8 cellular contexts compared by ENCODE assay signal in genomic region chr20:62066983-62067433, GRCh38. TPM values are rescaled to one million over a fixed set of nuclear protein-coding genes. Genes with fewer than 3 reads are reported as not detected.
A peak's percentile ranks its signal among the peaks of the same experiment; 100 is the strongest.
DNase-seq lines count a peak whose midpoint lies in the region; ATAC-seq and TF ChIP-seq lines count a peak whose summit lies in the region.

No MANE protein-coding gene starts in this region.

- TF ChIP-seq CTCF in CD8-positive, alpha-beta T cell (IDR thresholded peaks at IDR 0.05) = no peak
- TF ChIP-seq CTCF in astrocyte of the cerebellum (IDR thresholded peaks at IDR 0.05; ENCODE audit: low read depth, low read length, missing control alignments) = no peak

- peak overlapping the region; percentile 95 for H3K27ac Mint-ChIP-seq in CD8-positive, alpha-beta T cell

- peak overlapping the region; percentile 70 for H3K4me3 ChIP-seq in CD8-positive, alpha-beta T cell (ENCODE audit: low read depth, low read length)
- H3K4me3 ChIP-seq in HUES6 (ENCODE audit: low read depth, low read length) (peak overlapping the region; percentile 64), astrocyte of the cerebellum (ENCODE audit: low read depth, low read length) (peak overlapping the region; percentile 58)

- H3K4me1 Mint-ChIP-seq in CD8-positive, alpha-beta T cell (ENCODE audit: low read depth) = peaks cover 40% of the 10 kb centered on the region

- H3K9me3 Mint-ChIP-seq in CD8-positive, alpha-beta T cell = no peaks in the 10 kb centered on the region

- peak overlapping the region; percentile 74 for H3K27ac ChIP-seq in CD8-positive, alpha-beta T cell (ENCODE audit: low read depth, low read length)
- H3K27ac ChIP-seq in HUES6 (ENCODE audit: low read depth, low read length) = peak overlapping the region; percentile 3; the same call in 1 of the 2 replicates

- POLR2A ChIA-PET in CD8-positive, alpha-beta T cell (lab: Charles Lee) = interaction anchor here (0.7 to 4.3 kb wide), 14 partner anchors 20 to 76 kb away, joined by 3 to 63 read pairs (median 6); partner anchors contain the start of genes LSM14B, PSMA7 and SS18L1

- in situ Hi-C loops in astrocyte of the cerebellum (cut with HindIII; ENCODE audit: low sequenced_read_pairs) = no loop called here

- H3K27me3 Mint-ChIP-seq in CD8-positive, alpha-beta T cell (ENCODE audit: low read depth) = no peaks in the 10 kb centered on the region

- no peaks in the 10 kb centered on the region for H3K27me3 ChIP-seq in CD8-positive, alpha-beta T cell (ENCODE audit: insufficient read depth, low read length)
- no peaks in the 10 kb centered on the region for H3K27me3 ChIP-seq in HUES6 (ENCODE audit: control insufficient read depth, insufficient read depth, low read length)

- no peaks in the 10 kb centered on the region for H3K9me3 ChIP-seq in CD8-positive, alpha-beta T cell (ENCODE audit: low read length)
- no peaks in the 10 kb centered on the region for H3K9me3 ChIP-seq in HUES6 (ENCODE audit: control insufficient read depth, insufficient read depth, low read depth, low read length)

- H3K36me3 Mint-ChIP-seq in CD8-positive, alpha-beta T cell = peaks cover 5% of the 10 kb centered on the region

- peak overlapping the region; percentile 90 for H3K4me3 Mint-ChIP-seq in CD8-positive, alpha-beta T cell

- intact Hi-C loops in CD8-positive, alpha-beta T cell (cut with DNase I, micrococcal nuclease) = loop anchor here (1.0 to 5.0 kb wide), 8 partner anchors 40 to 320 kb away; partner anchors contain the start of genes LSM14B (in 2 of the 2), ADRM1 (in 1 of the 2), MTG2 (in 1 of the 2) and PSMA7 (in 1 of the 2)

- peak overlapping the region; percentile 86 for H3K9ac ChIP-seq in HUES6 (ENCODE audit: low read length)

- CTCF ChIA-PET in CD8-positive, alpha-beta T cell (lab: Charles Lee) = interaction anchor here (0.6 to 2.8 kb wide), 9 partner anchors 41 to 920 kb away, joined by 3 to 12 read pairs (median 3); no protein-coding TSS in a partner anchor

- peaks cover 37% of the 10 kb centered on the region for H3K4me1 ChIP-seq in CD8-positive, alpha-beta T cell (ENCODE audit: insufficient read depth, low read length)
- peaks cover 24% of the 10 kb centered on the region for H3K4me1 ChIP-seq in HUES6 (ENCODE audit: control insufficient read depth, insufficient read depth, low read length)

- peak in 3 of 7 experiments; percentile 14 to 36 (median 28) for DNase-seq in CD8-positive, alpha-beta T cell
- DNase-seq in astrocyte of the cerebellum (ENCODE audit: low read depth) (no peak), iPS-NIHi7 (ENCODE audit: extremely low spot score) (peak; percentile 66), COLO829 (ENCODE audit: low spot score) (no peak)
- peak; percentile 10 for DNase-seq in stimulated activated CD4-positive, alpha-beta T cell treated with anti-CD3 and anti-CD28 coated beads, Interleukin-4, amount 100 ng/mL, for 1 hour
- DNase-seq in stimulated activated naive CD4-positive, alpha-beta T cell treated with Interleukin-2 at 50 U/mL for 16 hours (lab: John Stamatoyannopoulos, UW) = no peak

- ATAC-seq in CD8-positive, alpha-beta T cell = no peak
- ATAC-seq in GM21528 (IDR thresholded peaks at IDR 0.05; ENCODE audit: low FRiP score, unreplicated experiment) = no peak

- H3K36me3 ChIP-seq in CD8-positive, alpha-beta T cell (ENCODE audit: insufficient read depth, low read length) = no peaks in the 10 kb centered on the region
- H3K36me3 ChIP-seq in HUES6 (ENCODE audit: control insufficient read depth, insufficient read depth, low read length) = no peaks in the 10 kb centered on the region

RNA-seq across cellular contexts. Expression of gene TAF4, which starts 1.3 kb away (rescaled TPM):
- 10 to 100 TPM in 1 of 2 experiments, 1 to 10 TPM in 1; 9.8 to 14.1 TPM for total RNA-seq in CD8-positive, alpha-beta T cell

RNA-seq across cellular contexts. Expression of gene LSM14B, which starts 55.3 kb away (rescaled TPM):
- total RNA-seq in CD8-positive, alpha-beta T cell = 10 to 100 TPM; 58.2 to 64.6 TPM

Comparison
In these comparisons a context has a peak if more than half of its experiments do, and no peak if none do; other contexts are left out.
1. DNase-seq: peak in iPS-NIHi7 (single experiment) and stimulated activated CD4-positive, alpha-beta T cell treated with anti-CD3 and anti-CD28 coated beads, Interleukin-4, amount 100 ng/mL, for 1 hour (single experiment); none in astrocyte of the cerebellum (single experiment), stimulated activated naive CD4-positive, alpha-beta T cell treated with Interleukin-2 at 50 U/mL for 16 hours (single experiment) and COLO829 (single experiment).
2. Peak in every context shown above with its lines, with median percentiles within 50 percentile points of each other: H3K4me3 ChIP-seq.